Comparison of ENCODE assay signal across 14 cellular contexts in the genomic region with DNA sequence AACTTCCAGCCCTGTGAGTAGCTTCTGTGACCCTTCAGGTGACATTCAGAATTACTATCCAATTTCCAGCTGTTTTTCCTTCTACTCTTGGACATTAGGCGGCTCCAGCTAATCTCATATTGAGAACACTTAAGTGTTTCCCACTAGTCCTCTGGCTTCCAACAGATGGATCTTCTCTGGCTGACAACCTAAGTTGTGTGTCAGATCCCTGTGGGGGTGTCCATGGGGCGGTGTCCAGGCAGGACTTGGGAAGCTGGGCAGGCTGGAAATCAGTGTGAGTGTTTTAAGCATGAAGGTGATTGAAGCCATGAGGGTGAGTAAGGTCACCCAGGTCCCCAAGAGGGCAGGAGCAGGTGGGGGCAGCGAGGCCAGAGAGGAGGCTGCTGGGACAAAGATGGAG.
"Had no signal": no experiment of that assay in that cellular context is flagged by ENCODE, and none has a peak within 500 bp of the region (broad histone marks: within the 10 kb centered on the region; RNA-seq: fewer than 3 reads in every experiment).

No MANE protein-coding gene starts in this region.

- H3K27me3 Mint-ChIP-seq: activated CD4-positive, alpha-beta memory T cell treated with anti-CD3 and anti-CD28 coated beads, Interleukin-2, amount 10 ng/mL, durations not matched to agents 7 days and 5 days; memory B cell had no signal

- H3K4me3 ChIP-seq: cardiac muscle cell, colonic mucosa, tibial nerve had no signal

- H3K27ac ChIP-seq: cardiac muscle cell, colonic mucosa had no signal

- H3K27ac Mint-ChIP-seq: activated CD4-positive, alpha-beta memory T cell treated with anti-CD3 and anti-CD28 coated beads, Interleukin-2, amount 10 ng/mL, durations not matched to agents 7 days and 5 days; memory B cell had no signal

- DNase-seq: activated CD4-positive, alpha-beta memory T cell treated with anti-CD3 and anti-CD28 coated beads, Interleukin-2, amount 10 ng/mL, durations not matched to agents 7 days and 5 days; activated CD4-positive, alpha-beta T cell treated with anti-CD3 and anti-CD28 coated beads for 1 hour; activated CD8-positive, alpha-beta memory T cell treated with anti-CD3 and anti-CD28 coated beads, Interleukin-2, amount 50 U/mL, for 4 hours; colonic mucosa; effector CD4-positive, alpha-beta T cell; nephron progenitor cell; SIG-M5; small intestine had no signal

- H3K9me3 Mint-ChIP-seq: activated CD4-positive, alpha-beta memory T cell treated with anti-CD3 and anti-CD28 coated beads, Interleukin-2, amount 10 ng/mL, durations not matched to agents 7 days and 5 days; memory B cell; nephron progenitor cell; stimulated activated effector memory CD8-positive, alpha-beta T cell treated with anti-CD3 and anti-CD28 coated beads, Interleukin-12 subunit alpha, Interleukin-12 subunit beta, amount 100 ng/mL, for 72 hours had no signal

- H3K27me3 ChIP-seq: cardiac muscle cell, colonic mucosa, tibial nerve had no signal

- H3K4me1 Mint-ChIP-seq: activated CD4-positive, alpha-beta memory T cell treated with anti-CD3 and anti-CD28 coated beads, Interleukin-2, amount 10 ng/mL, durations not matched to agents 7 days and 5 days; nephron progenitor cell had no signal

- H3K4me3 Mint-ChIP-seq: activated CD4-positive, alpha-beta memory T cell treated with anti-CD3 and anti-CD28 coated beads, Interleukin-2, amount 10 ng/mL, durations not matched to agents 7 days and 5 days; memory B cell; nephron progenitor cell; stimulated activated effector memory CD8-positive, alpha-beta T cell treated with anti-CD3 and anti-CD28 coated beads, Interleukin-12 subunit alpha, Interleukin-12 subunit beta, amount 100 ng/mL, for 72 hours had no signal

- ATAC-seq: left lobe of liver; stimulated activated effector memory CD8-positive, alpha-beta T cell treated with anti-CD3 and anti-CD28 coated beads, Interleukin-12 subunit alpha, Interleukin-12 subunit beta, amount 100 ng/mL, for 72 hours had no signal

- FAIRE-seq: astrocyte, small intestine had no signal

- H3K4me1 ChIP-seq: colonic mucosa had no signal

- H3K9me3 ChIP-seq: colonic mucosa, tibial nerve had no signal
